Comparison of ENCODE assay signal across 9 cellular contexts in the genomic region with DNA sequence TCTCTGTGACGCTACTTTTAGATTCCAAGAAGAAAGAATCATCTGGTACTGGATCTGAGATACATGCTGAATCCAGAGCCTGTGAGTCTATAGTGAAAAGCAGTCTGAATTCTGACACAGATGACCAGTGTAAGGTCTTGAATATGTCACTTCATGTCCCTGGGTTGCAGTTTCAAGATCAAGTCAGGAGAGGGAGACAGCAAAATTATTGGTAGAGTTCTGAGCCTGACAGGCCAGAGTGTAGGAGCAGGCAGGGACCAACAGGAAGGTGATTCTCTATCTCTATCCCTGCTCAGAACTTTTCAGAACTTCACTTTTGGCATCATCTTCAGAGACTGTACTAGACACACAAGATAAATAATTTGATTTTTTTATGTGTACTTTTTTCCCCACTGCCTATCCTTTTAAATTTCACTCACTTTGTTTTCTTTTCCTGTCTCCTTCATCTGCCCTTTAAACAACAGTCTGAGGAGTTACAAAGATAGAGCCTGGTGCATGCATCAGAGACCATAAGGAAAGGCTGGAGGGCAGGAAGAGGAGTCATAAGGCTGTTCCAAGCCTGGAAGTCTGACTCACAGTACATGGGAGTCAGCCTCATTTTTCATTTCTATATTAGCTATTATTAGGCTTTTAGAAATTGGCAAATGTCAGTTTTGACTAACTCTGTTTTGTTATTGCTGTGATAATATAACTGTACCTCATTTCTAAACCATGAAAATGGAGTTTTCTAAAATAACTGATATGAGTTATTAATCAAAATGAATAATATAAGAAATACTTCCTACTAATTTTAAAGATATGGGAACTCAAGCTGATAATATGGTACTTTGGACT.
DNase-seq lines count a peak whose midpoint lies in the region; FAIRE-seq and TF ChIP-seq lines count a peak whose summit lies in the region.
"Had no signal": no experiment of that assay in that cellular context is flagged by ENCODE, and none has a peak within 500 bp of the region (broad histone marks: within the 10 kb centered on the region; RNA-seq: fewer than 3 reads in every experiment).

No MANE protein-coding gene starts in this region.

- intact Hi-C loops in MCF 10A (cut with micrococcal nuclease), result loop anchor here (2.0 to 10.0 kb wide), 2 partner anchors 48 to 356 kb away; no protein-coding TSS in a partner anchor
- intact Hi-C loops in breast epithelium (cut with DNase I; ENCODE audit: low total_unique reads), result no loop called here

- no peak for FAIRE-seq in RCC 7860 (lab: Jason Lieb, UNC)

- H3K9me3 ChIP-seq in breast epithelium, result no peaks in the 10 kb centered on the region

- no peaks in the 10 kb centered on the region for H3K36me3 Mint-ChIP-seq in MCF 10A (ENCODE audit: insufficient read depth, unreplicated experiment)
- H3K36me3 Mint-ChIP-seq: activated naive CD4-positive, alpha-beta T cell treated with anti-CD3 and anti-CD28 coated beads, Interleukin-2, amount 50 U/mL, for 24 hours had no signal

- no peak overlapping the region for H3K4me3 Mint-ChIP-seq in MCF 10A (ENCODE audit: unreplicated experiment)
- H3K4me3 Mint-ChIP-seq: activated naive CD4-positive, alpha-beta T cell treated with anti-CD3 and anti-CD28 coated beads, Interleukin-2, amount 50 U/mL, for 24 hours had no signal

- CTCF ChIA-PET in MCF 10A (lab: Yijun Ruan, JAX), result interaction anchor here (0.6 to 5.4 kb wide), 7 partner anchors 13 to 660 kb away, joined by 3 to 36 read pairs (median 15); a partner anchor contains a TSS

- no peak overlapping the region for H3K4me3 ChIP-seq in breast epithelium
- no peak overlapping the region for H3K4me3 ChIP-seq in kidney epithelial cell (ENCODE audit: low read depth, low read length)

- peak; percentile 29 for TF ChIP-seq CTCF in MCF 10A (IDR thresholded peaks at IDR 0.05; ENCODE audit: unreplicated experiment)
- no peak for TF ChIP-seq CTCF in breast epithelium (IDR thresholded peaks at IDR 0.05)
- TF ChIP-seq CTCF in kidney epithelial cell (IDR thresholded peaks at IDR 0.05; ENCODE audit: insufficient read depth, low read length, poor library complexity, severe bottlenecking), result peak; percentile 32

- DNase-seq in MCF 10A (ENCODE audit: unreplicated experiment), result peak; percentile 62
- no peak for DNase-seq in breast epithelium (ENCODE audit: low spot score in 2 of 2)
- DNase-seq in HT1080 (ENCODE audit: low read depth), result peak; percentile 72
- DNase-seq in T1000 (lab: John Stamatoyannopoulos, UW), result peak; percentile 2
- no peak for DNase-seq in kidney epithelial cell (ENCODE audit: low read depth)
- DNase-seq in RCC 7860 (ENCODE audit: low spot score), result no peak
- no peak for DNase-seq in activated CD8-positive, alpha-beta memory T cell treated with anti-CD3 and anti-CD28 coated beads, Interleukin-2, amount 50 U/mL, for 4 hours
- no peak for DNase-seq in cerebellar nuclear complex (lab: John Stamatoyannopoulos, UW)

- no peak overlapping the region for H3K27ac ChIP-seq in breast epithelium

- POLR2A ChIA-PET in MCF 10A (lab: Yijun Ruan, JAX), result interaction anchor here (0.6 to 0.7 kb wide), 2 partner anchors 566 to 613 kb away, joined by 3 read pairs; a partner anchor contains a TSS

- no TSS peak for BruUV-seq in MCF 10A (replicated peaks; lab: Mats Ljungman, UMichigan)

- no peak for TF ChIP-seq POLR2A in breast epithelium (IDR thresholded peaks at IDR 0.05)

- H3K9me3 Mint-ChIP-seq in MCF 10A (ENCODE audit: unreplicated experiment), result no peaks in the 10 kb centered on the region
- H3K9me3 Mint-ChIP-seq: activated naive CD4-positive, alpha-beta T cell treated with anti-CD3 and anti-CD28 coated beads, Interleukin-2, amount 50 U/mL, for 24 hours had no signal

- H3K27me3 ChIP-seq in breast epithelium (no peaks in the 10 kb centered on the region), kidney epithelial cell (ENCODE audit: control insufficient read depth, insufficient read depth, low read length) (no peaks in the 10 kb centered on the region)

- H3K27ac Mint-ChIP-seq in MCF 10A (ENCODE audit: low read depth, unreplicated experiment), result peak overlapping the region; percentile 75
- H3K27ac Mint-ChIP-seq: activated naive CD4-positive, alpha-beta T cell treated with anti-CD3 and anti-CD28 coated beads, Interleukin-2, amount 50 U/mL, for 24 hours had no signal

- H3K36me3 ChIP-seq in breast epithelium (no peaks in the 10 kb centered on the region), kidney epithelial cell (ENCODE audit: control insufficient read depth, insufficient read depth, low read length) (no peaks in the 10 kb centered on the region)

- H3K4me1 Mint-ChIP-seq in MCF 10A (ENCODE audit: insufficient read depth, unreplicated experiment), result peaks cover 9% of the 10 kb centered on the region
- H3K4me1 Mint-ChIP-seq: activated naive CD4-positive, alpha-beta T cell treated with anti-CD3 and anti-CD28 coated beads, Interleukin-2, amount 50 U/mL, for 24 hours had no signal

- no peaks in the 10 kb centered on the region for H3K27me3 Mint-ChIP-seq in MCF 10A (ENCODE audit: insufficient read depth, unreplicated experiment)
- H3K27me3 Mint-ChIP-seq: activated naive CD4-positive, alpha-beta T cell treated with anti-CD3 and anti-CD28 coated beads, Interleukin-2, amount 50 U/mL, for 24 hours had no signal

- H3K4me1 ChIP-seq in breast epithelium, result no peaks in the 10 kb centered on the region

Comparison
In these comparisons a context has a peak if more than half of its experiments do, and no peak if none do; other contexts are left out.
1. DNase-seq: peak in MCF 10A (single experiment), HT1080 (single experiment) and T1000 (single experiment); none in breast epithelium (0 of 2), kidney epithelial cell (single experiment), RCC 7860 (single experiment), activated CD8-positive, alpha-beta memory T cell treated with anti-CD3 and anti-CD28 coated beads, Interleukin-2, amount 50 U/mL, for 4 hours (single experiment) and cerebellar nuclear complex (0 of 2).
2. CTCF ChIP-seq: peak in MCF 10A (single experiment) and kidney epithelial cell (single experiment); none in breast epithelium (0 of 3).